Comparison of ENCODE assay signal across 30 cellular contexts in the genomic region with DNA sequence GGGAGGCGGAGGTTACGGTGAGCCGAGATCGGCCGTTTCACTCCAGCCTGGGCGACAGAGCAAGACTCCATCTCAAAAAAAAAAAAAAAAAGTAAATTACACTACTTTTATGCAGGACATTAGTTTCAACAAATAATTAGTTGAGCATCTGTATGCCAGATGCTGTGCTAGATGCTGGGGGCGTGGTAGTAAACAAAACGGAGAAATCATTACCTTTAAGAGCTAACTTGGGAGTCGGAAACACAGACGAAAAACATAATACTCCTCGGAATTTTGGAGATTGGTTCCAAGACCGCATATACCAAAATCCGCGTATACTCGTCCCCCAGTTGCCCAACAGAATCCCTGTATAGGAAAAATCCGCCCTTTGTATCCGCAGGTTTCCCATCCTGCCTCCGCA. TPM values are rescaled to one million over a fixed set of nuclear protein-coding genes. Genes with fewer than 3 reads are reported as not detected.
"Had no signal": no experiment of that assay in that cellular context is flagged by ENCODE, and none has a peak within 500 bp of the region (broad histone marks: within the 10 kb centered on the region; RNA-seq: fewer than 3 reads in every experiment).

No MANE protein-coding gene starts in this region.

- ATAC-seq: activated CD4-positive, CD25-positive, alpha-beta regulatory T cell treated with anti-CD3 and anti-CD28 coated beads, Interleukin-2, amount 50 U/mL, for 24 hours; activated CD8-positive, alpha-beta memory T cell treated with anti-CD3 and anti-CD28 coated beads, Interleukin-2, amount 10 ng/mL, durations not matched to agents 7 days and 5 days; Panc1 had no signal

- H3K9me3 Mint-ChIP-seq: activated naive CD8-positive, alpha-beta T cell treated with anti-CD3 and anti-CD28 coated beads, Interleukin-2, amount 10 ng/mL, durations not matched to agents 7 days and 5 days; activated T-cell treated with anti-CD3 and anti-CD28 coated beads, Interleukin-2, amount 50 U/mL, for 24 hours; activated T-helper 1 cell treated with anti-CD3 and anti-CD28 coated beads, Interleukin-12 subunit alpha, Interleukin-12 subunit beta, Interleukin-2, Interleukin-4 antibody, amounts not matched to agents 30 ng/mL and 10 ng/mL and 1 ng/mL, durations not matched to agents 14 hours and 24 hours and 36 hours; T-helper 1 cell treated with Interleukin-12 subunit alpha and Interleukin-12 subunit beta and Interleukin-4 antibody, amounts not matched to agents 30 μg/mL and 1 μg/mL, for 36 hours had no signal

- H3K27ac Mint-ChIP-seq: activated CD8-positive, alpha-beta memory T cell treated with anti-CD3 and anti-CD28 coated beads, Interleukin-2, amount 10 ng/mL, durations not matched to agents 7 days and 5 days; activated naive CD8-positive, alpha-beta T cell treated with anti-CD3 and anti-CD28 coated beads, Interleukin-2, amount 10 ng/mL, durations not matched to agents 7 days and 5 days; activated T-cell treated with anti-CD3 and anti-CD28 coated beads, Interleukin-2, amount 50 U/mL, for 24 hours; activated T-helper 1 cell treated with anti-CD3 and anti-CD28 coated beads, Interleukin-12 subunit alpha, Interleukin-12 subunit beta, Interleukin-2, Interleukin-4 antibody, amounts not matched to agents 30 ng/mL and 10 ng/mL and 1 ng/mL, durations not matched to agents 14 hours and 24 hours and 36 hours; T-helper 1 cell treated with Interleukin-12 subunit alpha and Interleukin-12 subunit beta and Interleukin-4 antibody, amounts not matched to agents 30 μg/mL and 1 μg/mL, for 36 hours had no signal

- FAIRE-seq: bronchial epithelial cell had no signal

- H3K4me3 ChIP-seq: adrenal gland had no signal

- DNase-seq: activated CD4-positive, alpha-beta T cell treated with anti-CD3 and anti-CD28 coated beads for 48 hours; activated CD4-positive, alpha-beta T cell treated with anti-CD3 and anti-CD28 coated beads, Interleukin-2, amount 50 U/mL, for 48 hours; activated CD8-positive, alpha-beta memory T cell treated with anti-CD3 and anti-CD28 coated beads, Interleukin-2, amount 10 ng/mL, durations not matched to agents 7 days and 5 days; activated effector memory CD4-positive, alpha-beta T cell treated with Interleukin-2 at 50 U/mL for 16 hours; activated naive CD4-positive, alpha-beta T cell treated with Interleukin-2 at 50 U/mL for 16 hours; activated naive CD8-positive, alpha-beta T cell treated with anti-CD3 and anti-CD28 coated beads, Interleukin-2, amount 10 ng/mL, durations not matched to agents 7 days and 5 days; activated T-cell treated with anti-CD3 and anti-CD28 coated beads, Interleukin-2, amount 50 U/mL, for 24 hours; adrenal gland; anterior cingulate cortex; central memory CD4-positive, alpha-beta T cell; NCI-H1092; NCI-H1417; NCI-H1694; NCI-H2029; NCI-H2107; NCI-H2171 treated with DMSO at 0.1 percent for 48 hours; NCI-H226; NCI-H526; NCI-H82; Right ventricle myocardium superior had no signal

- H3K27me3 ChIP-seq: adrenal gland had no signal

- H3K27ac ChIP-seq: KMS-11 had no signal

- H3K27me3 Mint-ChIP-seq: activated CD8-positive, alpha-beta memory T cell treated with anti-CD3 and anti-CD28 coated beads, Interleukin-2, amount 10 ng/mL, durations not matched to agents 7 days and 5 days; activated naive CD8-positive, alpha-beta T cell treated with anti-CD3 and anti-CD28 coated beads, Interleukin-2, amount 10 ng/mL, durations not matched to agents 7 days and 5 days; activated T-cell treated with anti-CD3 and anti-CD28 coated beads, Interleukin-2, amount 50 U/mL, for 24 hours had no signal

- H3K4me3 Mint-ChIP-seq: activated CD8-positive, alpha-beta memory T cell treated with anti-CD3 and anti-CD28 coated beads, Interleukin-2, amount 10 ng/mL, durations not matched to agents 7 days and 5 days; activated naive CD8-positive, alpha-beta T cell treated with anti-CD3 and anti-CD28 coated beads, Interleukin-2, amount 10 ng/mL, durations not matched to agents 7 days and 5 days; activated T-cell treated with anti-CD3 and anti-CD28 coated beads, Interleukin-2, amount 50 U/mL, for 24 hours; activated T-helper 1 cell treated with anti-CD3 and anti-CD28 coated beads, Interleukin-12 subunit alpha, Interleukin-12 subunit beta, Interleukin-2, Interleukin-4 antibody, amounts not matched to agents 30 ng/mL and 10 ng/mL and 1 ng/mL, durations not matched to agents 14 hours and 24 hours and 36 hours; T-helper 1 cell treated with Interleukin-12 subunit alpha and Interleukin-12 subunit beta and Interleukin-4 antibody, amounts not matched to agents 30 μg/mL and 1 μg/mL, for 36 hours had no signal

- H3K9me3 ChIP-seq: adrenal gland had no signal

RNA-seq across cellular contexts. Expression of gene NRTN, which starts 12.6 kb away (rescaled TPM):
- total RNA-seq: activated CD8-positive, alpha-beta memory T cell treated with anti-CD3 and anti-CD28 coated beads, Interleukin-2, amount 10 ng/mL, durations not matched to agents 7 days and 5 days had no signal

RNA-seq across cellular contexts. Expression of gene FUT6, which starts 47.3 kb away (rescaled TPM):
- total RNA-seq: activated CD8-positive, alpha-beta memory T cell treated with anti-CD3 and anti-CD28 coated beads, Interleukin-2, amount 10 ng/mL, durations not matched to agents 7 days and 5 days; activated T-helper 1 cell treated with anti-CD3 and anti-CD28 coated beads, Interleukin-12 subunit alpha, Interleukin-12 subunit beta, Interleukin-2, Interleukin-4 antibody, amounts not matched to agents 30 ng/mL and 10 ng/mL and 1 ng/mL, durations not matched to agents 14 hours and 24 hours and 36 hours; adrenal gland; MCF 10A; NCI-H460; OCI-LY7; Right ventricle myocardium superior; SK-MEL-5 had no signal

RNA-seq across cellular contexts. Expression of gene FUT3, which starts 59.0 kb away (rescaled TPM):
- total RNA-seq: activated CD8-positive, alpha-beta memory T cell treated with anti-CD3 and anti-CD28 coated beads, Interleukin-2, amount 10 ng/mL, durations not matched to agents 7 days and 5 days; activated naive CD8-positive, alpha-beta T cell treated with anti-CD3 and anti-CD28 coated beads, Interleukin-2, amount 10 ng/mL, durations not matched to agents 7 days and 5 days; activated T-helper 1 cell treated with anti-CD3 and anti-CD28 coated beads, Interleukin-12 subunit alpha, Interleukin-12 subunit beta, Interleukin-2, Interleukin-4 antibody, amounts not matched to agents 30 ng/mL and 10 ng/mL and 1 ng/mL, durations not matched to agents 14 hours and 24 hours and 36 hours; NCI-H460; Right ventricle myocardium superior had no signal
